19 cellular contexts compared by ENCODE assay signal in the genomic region with DNA sequence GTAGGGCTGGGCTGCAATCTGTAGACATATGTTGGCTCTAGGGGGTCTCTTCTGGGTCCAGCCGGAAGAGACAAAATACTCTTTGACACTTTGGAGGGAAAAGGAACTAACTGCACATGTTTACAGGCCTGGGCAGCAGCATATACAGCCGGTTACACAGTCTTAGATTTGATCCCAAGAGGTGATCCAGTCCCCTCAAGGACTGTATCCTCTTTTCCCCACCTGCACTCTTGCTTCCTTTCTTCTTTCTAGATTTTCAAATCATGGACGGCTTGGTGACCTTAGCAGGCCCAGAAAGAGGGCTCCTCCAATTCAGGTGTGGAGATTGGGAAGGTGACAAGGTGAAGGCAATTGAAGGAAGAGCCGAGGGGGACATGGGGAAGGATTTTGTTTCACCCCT. TPM values are rescaled to one million over a fixed set of nuclear protein-coding genes. Genes with fewer than 3 reads are reported as not detected.
DNase-seq lines count a peak whose midpoint lies in the region; ATAC-seq, FAIRE-seq and TF ChIP-seq lines count a peak whose summit lies in the region.
"Had no signal": no experiment of that assay in that cellular context is flagged by ENCODE, and none has a peak within 500 bp of the region (broad histone marks: within the 10 kb centered on the region; RNA-seq: fewer than 3 reads in every experiment).

No MANE protein-coding gene starts in this region.

- H3K9ac ChIP-seq in GM12878 (ENCODE audit: control insufficient read depth, insufficient read depth, low read length) (no peak overlapping the region), smooth muscle cell (ENCODE audit: low read depth) (no peak overlapping the region)
- H3K9ac ChIP-seq: BLaER1, parathyroid adenoma had no signal

- H3K4me2 ChIP-seq in GM12878 (ENCODE audit: control insufficient read depth, insufficient read depth) (peak overlapping the region; percentile 65; the same call in 1 of the 2 replicates), smooth muscle cell (no peak overlapping the region)
- H3K4me2 ChIP-seq: BLaER1 had no signal

- H3K27me3 Mint-ChIP-seq in CD4-positive, alpha-beta T cell = peaks cover 97% of the 10 kb centered on the region
- peaks cover 88 to 96% (median 90%) of the 10 kb centered on the region in 5 donors for H3K27me3 Mint-ChIP-seq in naive thymus-derived CD4-positive, alpha-beta T cell
- peaks cover 5% of the 10 kb centered on the region for H3K27me3 Mint-ChIP-seq in Caco-2 (ENCODE audit: insufficient read depth, unreplicated experiment)

- no TSS peak for BruUV-seq in GM12878 (replicated peaks; lab: Mats Ljungman, UMichigan)
- no TSS peak for BruUV-seq in Caco-2 (replicated peaks; lab: Mats Ljungman, UMichigan)

- SMC1A ChIA-PET in GM12878 (lab: Charles Lee; ENCODE audit: uncharacterized antibody, unreplicated experiment) = interaction anchor here (1.0 to 3.5 kb wide), 8 partner anchors 8 to 608 kb away, joined by 3 to 47 read pairs (median 6); no protein-coding TSS in a partner anchor

- H3F3A ChIP-seq in smooth muscle cell (ENCODE audit: low read depth) = no peaks in the 10 kb centered on the region

- H3K79me2 ChIP-seq in GM12878 (ENCODE audit: control insufficient read depth, insufficient read depth, low read length) (no peaks in the 10 kb centered on the region), smooth muscle cell (ENCODE audit: low read depth) (no peaks in the 10 kb centered on the region)
- H3K79me2 ChIP-seq: parathyroid adenoma had no signal

- ATAC-seq in CD4-positive, alpha-beta T cell (ENCODE audit: poor library complexity) = no peak
- ATAC-seq in GM12878 (no peak), HG03439 (IDR thresholded peaks at IDR 0.05; ENCODE audit: unreplicated experiment) (no peak), pancreas (no peak)
- no peak for ATAC-seq in naive thymus-derived CD4-positive, alpha-beta T cell
- ATAC-seq: activated CD8-positive, alpha-beta memory T cell treated with anti-CD3 and anti-CD28 coated beads, Interleukin-2, amount 10 ng/mL, durations not matched to agents 7 days and 5 days had no signal

- POLR2A ChIA-PET in CD4-positive, alpha-beta T cell (lab: Charles Lee) = no interaction called here
- POLR2A ChIA-PET in GM12878 (lab: Charles Lee) = no interaction called here
- POLR2A ChIA-PET in naive thymus-derived CD4-positive, alpha-beta T cell (lab: Charles Lee) = no interaction called here
- POLR2A ChIA-PET in Caco-2 (lab: Charles Lee) = no interaction called here

- peaks cover 64% of the 10 kb centered on the region for H3K4me1 Mint-ChIP-seq in CD4-positive, alpha-beta T cell (ENCODE audit: low read depth)
- H3K4me1 Mint-ChIP-seq in naive thymus-derived CD4-positive, alpha-beta T cell = peaks cover 27 to 82% (median 58%) of the 10 kb centered on the region in 7 donors
- no peaks in the 10 kb centered on the region for H3K4me1 Mint-ChIP-seq in Caco-2 (ENCODE audit: low read depth, unreplicated experiment)

- H3K4me3 ChIP-seq in GM12878 (peak overlapping the region; percentile 21; the same call in 1 of the 2 replicates), Caco-2 (ENCODE audit: low read depth, low read length) (no peak overlapping the region), smooth muscle cell (no peak overlapping the region), pancreas (no peak overlapping the region)
- H3K4me3 ChIP-seq in naive thymus-derived CD4-positive, alpha-beta T cell (ENCODE audit: low read length) = no peak overlapping the region
- H3K4me3 ChIP-seq: BLaER1, SJCRH30 had no signal

- RAD21 ChIA-PET in GM12878 (lab: Charles Lee; ENCODE audit: unreplicated experiment) = interaction anchor here (0.9 to 3.1 kb wide), 6 partner anchors 110 to 443 kb away, joined by 3 to 29 read pairs (median 15); no protein-coding TSS in a partner anchor

- peaks cover 10% of the 10 kb centered on the region for H3K9me3 Mint-ChIP-seq in CD4-positive, alpha-beta T cell
- peaks cover 3 to 90% (median 43%) of the 10 kb centered on the region in 11 donors for H3K9me3 Mint-ChIP-seq in naive thymus-derived CD4-positive, alpha-beta T cell
- H3K9me3 Mint-ChIP-seq in Caco-2 (ENCODE audit: unreplicated experiment) = no peaks in the 10 kb centered on the region

- DNase-seq in CD4-positive, alpha-beta T cell = no peak
- DNase-seq in GM13977 (ENCODE audit: low spot score) (peak; percentile 15), GM12878 (ENCODE audit: low read depth, low spot score) (no peak), Caco-2 (no peak), smooth muscle cell (lab: John Stamatoyannopoulos, UW; ENCODE audit: unreplicated experiment) (no peak), pancreas (no peak)
- DNase-seq in naive thymus-derived CD4-positive, alpha-beta T cell = no peak
- DNase-seq: activated CD8-positive, alpha-beta memory T cell treated with anti-CD3 and anti-CD28 coated beads, Interleukin-2, amount 10 ng/mL, durations not matched to agents 7 days and 5 days; adrenal gland; central memory CD4-positive, alpha-beta T cell; islet precursor cell; NCI-H1694 treated with DMSO at 0.1 percent for 48 hours; NCI-H446 treated with DMSO at 0.1 percent for 48 hours; SJCRH30; small intestine had no signal

- H2AFZ ChIP-seq in GM12878 (ENCODE audit: control insufficient read depth, low read depth, low read length) (no peak overlapping the region), smooth muscle cell (ENCODE audit: low read depth) (no peak overlapping the region)
- H2AFZ ChIP-seq: parathyroid adenoma had no signal

- FAIRE-seq in GM12878 (lab: Jason Lieb, UNC) (no peak), pancreas (lab: Jason Lieb, UNC) (no peak)
- FAIRE-seq: small intestine, TTC549 had no signal

- no peak for TF ChIP-seq POLR2A in GM12878 (IDR thresholded peaks at IDR 0.05; ENCODE audit: low read depth, low read length)

- H3K27ac ChIP-seq in CD4-positive, alpha-beta T cell (ENCODE audit: low read depth, low read length) = no peak overlapping the region
- no peak overlapping the region for H3K27ac ChIP-seq in GM12878 (ENCODE audit: control insufficient read depth, insufficient read depth)
- H3K27ac ChIP-seq in naive thymus-derived CD4-positive, alpha-beta T cell (ENCODE audit: low read depth, low read length) = no peak overlapping the region
- H3K27ac ChIP-seq in smooth muscle cell (ENCODE audit: low read depth) = no peak overlapping the region
- H3K27ac ChIP-seq in pancreas = no peak overlapping the region
- H3K27ac ChIP-seq: adrenal gland, BLaER1, parathyroid adenoma, SJCRH30 had no signal

- WGBS in GM12878 (ENCODE audit: insufficient coverage, insufficient replicate concordance, low lambda C conversion rate, missing lambda C conversion rate) = 27% methylated on average over 4 of the region's 4 CpGs
- 58% methylated on average over 4 of the region's 4 CpGs for WGBS in smooth muscle cell (ENCODE audit: low lambda C conversion rate)
- WGBS in pancreas, 2 donors = 68% methylated on average over 4 of the region's 4 CpGs

- H3K4me1 ChIP-seq in GM12878 (ENCODE audit: control insufficient read depth, insufficient read depth, low read length) = no peaks in the 10 kb centered on the region
- peaks cover 5 to 30% of the 10 kb centered on the region in 2 donors for H3K4me1 ChIP-seq in naive thymus-derived CD4-positive, alpha-beta T cell (ENCODE audit: control insufficient read depth in 2 of 2, insufficient read depth in 2 of 2, low read length in 2 of 2)
- H3K4me1 ChIP-seq in Caco-2 = no peaks in the 10 kb centered on the region
- peaks cover 43% of the 10 kb centered on the region for H3K4me1 ChIP-seq in smooth muscle cell (ENCODE audit: low read depth)
- peaks cover 0 to 23% (median 0%) of the 10 kb centered on the region in 3 donors for H3K4me1 ChIP-seq in pancreas
- H3K4me1 ChIP-seq: BLaER1, parathyroid adenoma, SJCRH30 had no signal

- no peak for TF ChIP-seq RAD21 in GM12878 (IDR thresholded peaks at IDR 0.05; ENCODE audit: insufficient read depth, low read depth, low read length)

- no peak overlapping the region for H3K27ac Mint-ChIP-seq in CD4-positive, alpha-beta T cell
- H3K27ac Mint-ChIP-seq in naive thymus-derived CD4-positive, alpha-beta T cell = no peak overlapping the region
- no peak overlapping the region for H3K27ac Mint-ChIP-seq in Caco-2 (ENCODE audit: unreplicated experiment)
- H3K27ac Mint-ChIP-seq: activated CD8-positive, alpha-beta memory T cell treated with anti-CD3 and anti-CD28 coated beads, Interleukin-2, amount 10 ng/mL, durations not matched to agents 7 days and 5 days had no signal

- CTCF ChIA-PET in CD4-positive, alpha-beta T cell (lab: Charles Lee) = no interaction called here
- CTCF ChIA-PET in GM12878 (lab: Yijun Ruan, JAX) (interaction anchor here (1.3 to 4.3 kb wide), 15 partner anchors 10 to 678 kb away, joined by 3 to 61 read pairs (median 9); no protein-coding TSS in a partner anchor), Caco-2 (lab: Charles Lee) (no interaction called here)
- CTCF ChIA-PET in naive thymus-derived CD4-positive, alpha-beta T cell (lab: Charles Lee) = no interaction called here

- no peak for TF ChIP-seq EP300 in GM12878 (IDR thresholded peaks at IDR 0.05; ENCODE audit: borderline replicate concordance in 1 of 2, control insufficient read depth in 1 of 2, low read depth in 2 of 2, low read length in 2 of 2)

- H3K4me3 Mint-ChIP-seq in CD4-positive, alpha-beta T cell = peak overlapping the region; percentile 72
- peak overlapping the region; percentile 37 to 90 (median 70) for H3K4me3 Mint-ChIP-seq in naive thymus-derived CD4-positive, alpha-beta T cell
- H3K4me3 Mint-ChIP-seq in Caco-2 (ENCODE audit: unreplicated experiment) = no peak overlapping the region

- intact Hi-C loops in CD4-positive, alpha-beta T cell (cut with DNase I, micrococcal nuclease) = loop anchor here (10.0 kb wide), 2 partner anchors 112 to 242 kb away; no protein-coding TSS in a partner anchor
- intact Hi-C loops in GM12878 (cut with micrococcal nuclease; ENCODE audit: unreplicated experiment) = loop anchor here (5.0 to 10.0 kb wide), 2 partner anchors 248 to 611 kb away; no protein-coding TSS in a partner anchor
- intact Hi-C loops in naive thymus-derived CD4-positive, alpha-beta T cell (cut with micrococcal nuclease) = loop anchor here in 1 of 2 donors (5.0 kb wide), 3 partner anchors 109 to 299 kb away; partner anchors contain the start of gene ZNF644
- intact Hi-C loops in Caco-2 (cut with micrococcal nuclease; ENCODE audit: unreplicated experiment) = loop anchor here (5.0 to 10.0 kb wide), 3 partner anchors 132 to 611 kb away; no protein-coding TSS in a partner anchor
- intact Hi-C loops in pancreas (cut with DNase I) = loop anchor here in 1 of 3 donors (10.0 kb wide), 1 partner anchor 442 kb away; no protein-coding TSS in a partner anchor

- in situ Hi-C loops in GM13977 (cut with MboI; ENCODE audit: low pct_unique_long_range_greater_than_20kb, low sequenced_read_pairs, unreplicated experiment) (loop anchor here (10.0 to 25.0 kb wide), 2 partner anchors 112 to 439 kb away; no protein-coding TSS in a partner anchor), GM12878 (cut with MboI) (loop anchor here (5.0 kb wide), 2 partner anchors 234 to 439 kb away; no protein-coding TSS in a partner anchor)

- H3K36me3 ChIP-seq in GM12878 (ENCODE audit: control insufficient read depth in 2 of 2, insufficient read depth in 2 of 2, low read length in 1 of 2) = no peaks in the 10 kb centered on the region
- no peaks in the 10 kb centered on the region for H3K36me3 ChIP-seq in naive thymus-derived CD4-positive, alpha-beta T cell (ENCODE audit: control insufficient read depth in 2 of 3, insufficient read depth in 3 of 3, low read length in 3 of 3)
- no peaks in the 10 kb centered on the region for H3K36me3 ChIP-seq in Caco-2 (ENCODE audit: control insufficient read depth, insufficient read depth, low read length)
- no peaks in the 10 kb centered on the region for H3K36me3 ChIP-seq in smooth muscle cell (ENCODE audit: low read depth)
- H3K36me3 ChIP-seq in pancreas = no peaks in the 10 kb centered on the region
- H3K36me3 ChIP-seq: adrenal gland, BLaER1, SJCRH30 had no signal

- peaks cover 100% of the 10 kb centered on the region for H3K27me3 ChIP-seq in CD4-positive, alpha-beta T cell (ENCODE audit: control insufficient read depth, insufficient read depth, low read length)
- H3K27me3 ChIP-seq in GM12878 (replicated peaks in 1 of 2; ENCODE audit: control insufficient read depth in 2 of 2, insufficient read depth in 2 of 2, low read length in 1 of 2) (peaks cover 11 to 30% of the 10 kb centered on the region in 2 experiments), Caco-2 (replicated peaks; ENCODE audit: control insufficient read depth, insufficient read depth, low read length) (no peaks in the 10 kb centered on the region), smooth muscle cell (ENCODE audit: low read depth) (peaks cover 100% of the 10 kb centered on the region), pancreas (peaks cover 7 to 79% (median 28%) of the 10 kb centered on the region in 4 donors)
- H3K27me3 ChIP-seq in naive thymus-derived CD4-positive, alpha-beta T cell (ENCODE audit: control insufficient read depth in 2 of 2, insufficient read depth in 2 of 2, low read length in 2 of 2) = peaks cover 42 to 91% of the 10 kb centered on the region in 2 donors
- H3K27me3 ChIP-seq: SJCRH30 had no signal

- peaks cover 15% of the 10 kb centered on the region for H3K36me3 Mint-ChIP-seq in CD4-positive, alpha-beta T cell (ENCODE audit: low read depth)
- peaks cover 0 to 31% (median 11%) of the 10 kb centered on the region in 5 donors for H3K36me3 Mint-ChIP-seq in naive thymus-derived CD4-positive, alpha-beta T cell
- no peaks in the 10 kb centered on the region for H3K36me3 Mint-ChIP-seq in Caco-2 (ENCODE audit: insufficient read depth, unreplicated experiment)

- no peaks in the 10 kb centered on the region for H4K20me1 ChIP-seq in GM12878 (ENCODE audit: control insufficient read depth, insufficient read depth)
- H4K20me1 ChIP-seq in smooth muscle cell (ENCODE audit: low read depth) = no peaks in the 10 kb centered on the region

- peaks cover 31% of the 10 kb centered on the region for H3K9me3 ChIP-seq in CD4-positive, alpha-beta T cell (ENCODE audit: control insufficient read depth, low read length)
- H3K9me3 ChIP-seq in GM12878 (replicated peaks; ENCODE audit: control insufficient read depth, insufficient read depth, low read length) (peaks cover 3% of the 10 kb centered on the region; the same call in 2 of the 3 replicates), Caco-2 (no peaks in the 10 kb centered on the region), smooth muscle cell (replicated peaks; ENCODE audit: low read depth) (no peaks in the 10 kb centered on the region), pancreas (no peaks in the 10 kb centered on the region)
- peaks cover 0 to 29% (median 0%) of the 10 kb centered on the region in 3 experiments for H3K9me3 ChIP-seq in naive thymus-derived CD4-positive, alpha-beta T cell (ENCODE audit: control insufficient read depth in 2 of 3, low read length in 3 of 3)
- H3K9me3 ChIP-seq: adrenal gland, SJCRH30 had no signal

- no peak for TF ChIP-seq CTCF in CD4-positive, alpha-beta T cell (IDR thresholded peaks at IDR 0.05)
- TF ChIP-seq CTCF in GM13977 (IDR thresholded peaks at IDR 0.05; ENCODE audit: extremely low read depth, insufficient read depth, missing control alignments) (no peak), GM12878 (IDR thresholded peaks at IDR 0.05 in 2 of 3, conservative IDR thresholded peaks at IDR 0.05 in 1 of 3; ENCODE audit: control insufficient read depth in 2 of 3, extremely low read depth in 1 of 3, insufficient read depth in 1 of 3, low read depth in 3 of 3, low read length in 3 of 3) (no peak), Caco-2 (IDR thresholded peaks at IDR 0.05; ENCODE audit: insufficient read depth in 1 of 2, low read depth in 1 of 2, low read length in 1 of 2, severe bottlenecking in 1 of 2, unreplicated experiment in 1 of 2) (no peak), smooth muscle cell (IDR thresholded peaks at IDR 0.05; ENCODE audit: borderline replicate concordance, insufficient read depth, poor library complexity, severe bottlenecking) (no peak), pancreas (IDR thresholded peaks at IDR 0.05) (no peak)

RNA-seq across cellular contexts. Expression of gene BARHL2, which starts 5.8 kb away (rescaled TPM):
- not detected for total RNA-seq in CD4-positive, alpha-beta T cell
- total RNA-seq in GM12878 (2013; cell fraction: nucleolus; rRNA removed) = not detected in 2 replicates
- total RNA-seq in GM12878 (2014; rRNA removed) (not detected in 2 replicates), GM12878 (2014; rRNA removed; fragmentation: Illumina TruSeq; extraction: Trizol) (not detected in 2 replicates), GM12878 (2021) (not detected in 2 replicates), Caco-2 (2022) (not detected in 2 replicates), smooth muscle cell (not detected in 2 replicates), pancreas (not detected)
- not detected for polyA plus RNA-seq in GM12878 (2011; ENCODE audit: low read depth)
- polyA plus RNA-seq in GM12878 (2011; rRNA removed) (not detected in 2 replicates), GM12878 (2014; fragmentation: Illumina TruSeq; extraction: Trizol) (not detected in 2 replicates), GM12878 (2014; fragmentation: Nextera tagmentation; extraction: Ambion mirVana) (not detected), GM12878 (2014; rRNA removed) (not detected in 2 replicates), GM12878 (2016; fragmentation: Nextera tagmentation; extraction: Ambion mirVana) (not detected), smooth muscle cell (not detected in 2 replicates), pancreas (not detected)
- not detected in 2 replicates for polyA plus RNA-seq in GM12878 (2011; cell fraction: cytosol; rRNA removed)
- polyA plus RNA-seq in GM12878 (2011; cell fraction: nucleus; rRNA removed) = not detected in 2 replicates
- polyA plus RNA-seq in GM12878 (2012) = not detected in 2 replicates
- polyA minus RNA-seq in GM12878 (2011; rRNA and poly(A)+ RNA removed) = not detected in 2 replicates
- polyA minus RNA-seq in GM12878 (2011; cell fraction: cytosol; rRNA and poly(A)+ RNA removed) = not detected in 2 replicates
- polyA minus RNA-seq in GM12878 (2011; cell fraction: nucleus; rRNA and poly(A)+ RNA removed) = not detected in 2 replicates
- not detected for total RNA-seq in naive thymus-derived CD4-positive, alpha-beta T cell
- not detected for polyA plus RNA-seq in naive thymus-derived CD4-positive, alpha-beta T cell
- total RNA-seq: activated CD8-positive, alpha-beta memory T cell treated with anti-CD3 and anti-CD28 coated beads, Interleukin-2, amount 10 ng/mL, durations not matched to agents 7 days and 5 days; adrenal gland; SJCRH30 had no signal
- polyA plus RNA-seq: adrenal gland, small intestine had no signal
